Comparison of ENCODE assay signal across 9 cellular contexts in genomic region chr1:35264861-35265260, GRCh38. TPM values are rescaled to one million over a fixed set of nuclear protein-coding genes. Genes with fewer than 3 reads are reported as not detected.
A peak's percentile ranks its signal among the peaks of the same experiment; 100 is the strongest.
DNase-seq lines count a peak whose midpoint lies in the region.
"Had no signal": no experiment of that assay in that cellular context is flagged by ENCODE, and none has a peak within 500 bp of the region (broad histone marks: within the 10 kb centered on the region; RNA-seq: fewer than 3 reads in every experiment).

No MANE protein-coding gene starts in this region.

- peaks cover 19% of the 10 kb centered on the region for H3F3A ChIP-seq in GM23248 (ENCODE audit: insufficient read depth)

- H3K4me1 ChIP-seq in GM23248 (ENCODE audit: insufficient read depth) (peaks cover 16% of the 10 kb centered on the region), skeletal muscle satellite cell (ENCODE audit: control insufficient read depth, insufficient read depth, low read length) (peaks cover 14% of the 10 kb centered on the region)

- H3K36me3 Mint-ChIP-seq in activated CD4-positive, alpha-beta memory T cell treated with anti-CD3 and anti-CD28 coated beads, Interleukin-2, amount 10 ng/mL, durations not matched to agents 7 days and 5 days (ENCODE audit: low read depth): peaks cover 5% of the 10 kb centered on the region

- H3K4me2 ChIP-seq in GM23248 (ENCODE audit: unreplicated experiment) (peak overlapping the region; percentile 78), skeletal muscle satellite cell (ENCODE audit: low read length) (peak overlapping the region; percentile 23)

- no peaks in the 10 kb centered on the region for H4K20me1 ChIP-seq in GM23248 (ENCODE audit: insufficient read depth)

- WGBS in GM23248 (ENCODE audit: low coverage in 1 of 2, low lambda C conversion rate in 2 of 2, missing lambda C conversion rate in 2 of 2), 2 experiments: 6 to 15% methylated on average over 6 of the region's 6 CpGs

- H3K9ac ChIP-seq in GM23248 (peak overlapping the region; percentile 47), SK-N-MC (ENCODE audit: insufficient read length) (peak overlapping the region; percentile 19), skeletal muscle satellite cell (ENCODE audit: low read depth, low read length) (peak overlapping the region; percentile 30)

- in situ Hi-C loops in GM23248 (cut with MboI): no loop called here

- 0 out of 2 replicates have a peak overlapping the region, but pooled peaks have one; percentile 23 for H3K4me3 ChIP-seq in GM23248
- peak overlapping the region; percentile 20 for H3K4me3 ChIP-seq in SK-N-MC
- H3K4me3 ChIP-seq in skeletal muscle satellite cell (ENCODE audit: low read length): no peak overlapping the region

- H3K4me1 Mint-ChIP-seq in activated CD4-positive, alpha-beta memory T cell treated with anti-CD3 and anti-CD28 coated beads, Interleukin-2, amount 10 ng/mL, durations not matched to agents 7 days and 5 days: peaks cover 16% of the 10 kb centered on the region

- peak overlapping the region; percentile 61 for H3K27ac ChIP-seq in GM23248
- peak overlapping the region; percentile 74 for H3K27ac ChIP-seq in SK-N-MC

- H3K27me3 Mint-ChIP-seq in activated CD4-positive, alpha-beta memory T cell treated with anti-CD3 and anti-CD28 coated beads, Interleukin-2, amount 10 ng/mL, durations not matched to agents 7 days and 5 days: peaks cover 19% of the 10 kb centered on the region

- no peaks in the 10 kb centered on the region for H3K9me3 Mint-ChIP-seq in activated CD4-positive, alpha-beta memory T cell treated with anti-CD3 and anti-CD28 coated beads, Interleukin-2, amount 10 ng/mL, durations not matched to agents 7 days and 5 days

- no peaks in the 10 kb centered on the region for H3K9me2 ChIP-seq in GM23248 (ENCODE audit: insufficient read depth)

- no peak overlapping the region for H3K4me3 Mint-ChIP-seq in activated CD4-positive, alpha-beta memory T cell treated with anti-CD3 and anti-CD28 coated beads, Interleukin-2, amount 10 ng/mL, durations not matched to agents 7 days and 5 days
- H3K4me3 Mint-ChIP-seq: activated naive CD8-positive, alpha-beta T cell had no signal

- H3K36me3 ChIP-seq in GM23248 (ENCODE audit: low read depth) (no peaks in the 10 kb centered on the region), SK-N-MC (ENCODE audit: insufficient read depth, low read length) (no peaks in the 10 kb centered on the region), skeletal muscle satellite cell (ENCODE audit: insufficient read depth, low read length) (no peaks in the 10 kb centered on the region)

- H3K27ac Mint-ChIP-seq in activated CD4-positive, alpha-beta memory T cell treated with anti-CD3 and anti-CD28 coated beads, Interleukin-2, amount 10 ng/mL, durations not matched to agents 7 days and 5 days: no peak overlapping the region
- H3K27ac Mint-ChIP-seq: activated naive CD8-positive, alpha-beta T cell had no signal

- H3K79me2 ChIP-seq in GM23248 (ENCODE audit: insufficient read depth): peaks cover 12% of the 10 kb centered on the region

- H3K9me3 ChIP-seq in GM23248 (ENCODE audit: low read depth): no peaks in the 10 kb centered on the region
- no peaks in the 10 kb centered on the region for H3K9me3 ChIP-seq in SK-N-MC (ENCODE audit: low read depth, low read length)
- no peaks in the 10 kb centered on the region for H3K9me3 ChIP-seq in skeletal muscle satellite cell (replicated peaks; ENCODE audit: low read length)

- H3K27me3 ChIP-seq in GM23248 (replicated peaks; ENCODE audit: insufficient read depth) (no peaks in the 10 kb centered on the region), skeletal muscle satellite cell (ENCODE audit: control insufficient read depth, insufficient read depth, low read length) (no peaks in the 10 kb centered on the region)

- DNase-seq in GM23248: peak; percentile 72
- peak; percentile 53 for DNase-seq in SK-N-MC (ENCODE audit: low read depth, low spot score)
- DNase-seq in fibroblast of the conjunctiva (ENCODE audit: low read depth): peak; percentile 16
- no peak for DNase-seq in anterior cingulate cortex (lab: John Stamatoyannopoulos, UW)
- no peak for DNase-seq in NCI-H524 treated with DMSO at 0.1 percent for 48 hours (lab: John Stamatoyannopoulos, UW)
- no peak for DNase-seq in activated CD4-positive, alpha-beta memory T cell treated with anti-CD3 and anti-CD28 coated beads, Interleukin-2, amount 10 ng/mL, durations not matched to agents 7 days and 5 days
- no peak for DNase-seq in activated CD8-positive, alpha-beta memory T cell treated with anti-CD3 and anti-CD28 coated beads for 24 hours

- POLR2A ChIA-PET in activated CD4-positive, alpha-beta memory T cell treated with anti-CD3 and anti-CD28 coated beads, Interleukin-2, amount 10 ng/mL, durations not matched to agents 7 days and 5 days (lab: Charles Lee): no interaction called here

- CTCF ChIA-PET in activated CD4-positive, alpha-beta memory T cell treated with anti-CD3 and anti-CD28 coated beads, Interleukin-2, amount 10 ng/mL, durations not matched to agents 7 days and 5 days (lab: Charles Lee): interaction anchor here (1.3 kb wide), 1 partner anchor 63 kb away, joined by 3 read pairs; no protein-coding TSS in a partner anchor

- H2AFZ ChIP-seq in GM23248: peak overlapping the region; percentile 82

RNA-seq across cellular contexts. Expression of gene ZMYM4, which starts 3.6 kb away (rescaled TPM):
- 29.2 and 34.9 TPM in 2 replicates for total RNA-seq in GM23248 (2014; rRNA removed; shearing (Covaris generic))
- 37.7 and 40.8 TPM in 2 replicates for polyA plus RNA-seq in GM23248 (2016; fragmentation: Nextera tagmentation; extraction: Ambion mirVana)
- 37.4 and 44.4 TPM in 2 replicates for total RNA-seq in skeletal muscle satellite cell (2012; rRNA removed)
- 10 to 100 TPM; 26.8 to 28.7 TPM for total RNA-seq in activated CD4-positive, alpha-beta memory T cell treated with anti-CD3 and anti-CD28 coated beads, Interleukin-2, amount 10 ng/mL, durations not matched to agents 7 days and 5 days

Comparison
In these comparisons a context has a peak if more than half of its experiments do, and no peak if none do; other contexts are left out.
1. DNase-seq: peak in GM23248 (single experiment), SK-N-MC (single experiment) and fibroblast of the conjunctiva (single experiment); none in anterior cingulate cortex (0 of 58), NCI-H524 treated with DMSO at 0.1 percent for 48 hours (single experiment), activated CD4-positive, alpha-beta memory T cell treated with anti-CD3 and anti-CD28 coated beads, Interleukin-2, amount 10 ng/mL, durations not matched to agents 7 days and 5 days (single experiment) and activated CD8-positive, alpha-beta memory T cell treated with anti-CD3 and anti-CD28 coated beads for 24 hours (single experiment).
2. Peak in every context shown above with its lines, with median percentiles within 50 percentile points of each other: H3K9ac ChIP-seq.